Comparison of ENCODE assay signal across 8 cellular contexts in genomic region chr17:81636505-81637288, GRCh38. TPM values are rescaled to one million over a fixed set of nuclear protein-coding genes. Genes with fewer than 3 reads are reported as not detected.
DNase-seq lines count a peak whose midpoint lies in the region; ATAC-seq and TF ChIP-seq lines count a peak whose summit lies in the region.

Gene NPLOC4, minus strand, starts transcription at chr17:81637112. Its CDS starts 182 bp downstream, at chr17:81636930.
Gene TSPAN10, plus strand, starts transcription at chr17:81637196. Its CDS starts 5,217 bp downstream, at chr17:81642413.

- no peak for TF ChIP-seq CTCF in GM12875 (IDR thresholded peaks at IDR 0.05; ENCODE audit: borderline replicate concordance, insufficient read depth, low read depth, low read length)
- TF ChIP-seq CTCF in ascending aorta (IDR thresholded peaks at IDR 0.05) = peak in 1 of 3 experiments; percentile 7

- H3K4me3 Mint-ChIP-seq in T-helper 2 cell treated with Interferon-gamma antibody and Interleukin-4, amounts not matched to agents 5 μg/mL and 100 μg/mL, for 36 hours = peak within 1 kb of the TSS; percentile 99

- H3K36me3 ChIP-seq in ascending aorta = no peaks in the 10 kb centered on the region
- H3K36me3 ChIP-seq in aorta (ENCODE audit: control insufficient read depth in 1 of 2, insufficient read depth in 2 of 2, low read length in 1 of 2) = no peaks in the 10 kb centered on the region

- H3K4me3 ChIP-seq in GM12875 (ENCODE audit: low read depth, low read length) (peak within 1 kb of the TSS; percentile 89), ascending aorta (peak within 1 kb of the TSS; percentile 80 to 89), aorta (ENCODE audit: low read length in 2 of 2) (peak within 1 kb of the TSS; percentile 51 to 99)

- intact Hi-C loops in ascending aorta (cut with DNase I) (loop anchor here (1.0 to 5.0 kb wide), 2 partner anchors 30 to 66 kb away; partner anchors contain the start of genes CCDC137, MRPL12 and OXLD1), aorta (cut with DNase I) (loop anchor here in 1 of 2 donors (1.0 kb wide), 1 partner anchor 30 kb away; the partner anchor contains the start of genes CCDC137 and OXLD1)

- H3K27me3 Mint-ChIP-seq in T-helper 2 cell treated with Interferon-gamma antibody and Interleukin-4, amounts not matched to agents 5 μg/mL and 100 μg/mL, for 36 hours (ENCODE audit: low read depth) = no peaks in the 10 kb centered on the region

- H3K4me1 ChIP-seq in ascending aorta = peaks cover 9 to 17% of the 10 kb centered on the region in 2 donors
- H3K4me1 ChIP-seq in aorta (ENCODE audit: control insufficient read depth in 1 of 2, insufficient read depth in 2 of 2, low read length in 2 of 2) = peaks cover 0 to 2% of the 10 kb centered on the region in 2 donors

- H3K27ac ChIP-seq in ascending aorta (peak within 1 kb of the TSS; percentile 78 to 85), aorta (ENCODE audit: low read depth in 1 of 2, low read length in 2 of 2) (peak within 1 kb of the TSS; percentile 61 to 74)

- H3K36me3 Mint-ChIP-seq in T-helper 2 cell treated with Interferon-gamma antibody and Interleukin-4, amounts not matched to agents 5 μg/mL and 100 μg/mL, for 36 hours (ENCODE audit: low read depth) = peaks cover 7% of the 10 kb centered on the region

- WGBS in aorta, 2 donors = 0% methylated on average over 53 to 77 of the region's 77 CpGs

- H3K27me3 ChIP-seq in ascending aorta = no peaks in the 10 kb centered on the region
- H3K27me3 ChIP-seq in aorta (ENCODE audit: control insufficient read depth in 1 of 2, insufficient read depth in 2 of 2, low read length in 1 of 2) = no peaks in the 10 kb centered on the region

- peak; percentile 66 for DNase-seq in NCI-H1694 (lab: John Stamatoyannopoulos, UW)
- peak; percentile 87 for DNase-seq in T-helper 2 cell treated with Interferon-gamma antibody and Interleukin-4, amounts not matched to agents 5 μg/mL and 100 μg/mL, for 36 hours (ENCODE audit: low spot score)
- DNase-seq in ascending aorta (ENCODE audit: low spot score in 2 of 2) = peak; percentile 14 to 90
- peak; percentile 97 for DNase-seq in hepatic stellate cell (ENCODE audit: low spot score)
- peak; percentile 34 for DNase-seq in renal cortical epithelial cell (ENCODE audit: low read depth)
- peak; percentile 91 to 94 for DNase-seq in aorta

- peaks cover 11% of the 10 kb centered on the region for H3K4me1 Mint-ChIP-seq in T-helper 2 cell treated with Interferon-gamma antibody and Interleukin-4, amounts not matched to agents 5 μg/mL and 100 μg/mL, for 36 hours (ENCODE audit: low read depth)

- H3K9me3 Mint-ChIP-seq in T-helper 2 cell treated with Interferon-gamma antibody and Interleukin-4, amounts not matched to agents 5 μg/mL and 100 μg/mL, for 36 hours = no peaks in the 10 kb centered on the region

- H3K9me3 ChIP-seq in ascending aorta (no peaks in the 10 kb centered on the region), aorta (ENCODE audit: control insufficient read depth, low read length) (no peaks in the 10 kb centered on the region)

- ATAC-seq in HG02759 (IDR thresholded peaks at IDR 0.05; ENCODE audit: unreplicated experiment) (peak; percentile 83), aorta (ENCODE audit: low FRiP score) (peak; percentile 96)

- H3K27ac Mint-ChIP-seq in T-helper 2 cell treated with Interferon-gamma antibody and Interleukin-4, amounts not matched to agents 5 μg/mL and 100 μg/mL, for 36 hours = peak within 1 kb of the TSS; percentile 92

RNA-seq across cellular contexts. Expression of gene NPLOC4, which starts in this region (rescaled TPM):
- total RNA-seq in ascending aorta = 128 TPM
- total RNA-seq in renal cortical epithelial cell = 72.9 and 84.6 TPM in 2 replicates
- total RNA-seq in aorta = 10 to 100 TPM; 74.4 to 94.3 TPM
- 10 to 100 TPM; 26.7 to 66.8 TPM for polyA plus RNA-seq in aorta

RNA-seq across cellular contexts. Expression of gene TSPAN10, which starts in this region (rescaled TPM):
- not detected for total RNA-seq in ascending aorta
- 0.87 and 2.3 TPM in 2 replicates for total RNA-seq in renal cortical epithelial cell
- under 1 TPM; 0.29 to 0.66 TPM for total RNA-seq in aorta
- under 1 TPM; 0.25 to 0.28 TPM for polyA plus RNA-seq in aorta

Comparison
In these comparisons a context has a peak if more than half of its experiments do, and no peak if none do; other contexts are left out.
1. Peak in every context shown above with its lines: DNase-seq, ATAC-seq, H3K4me3 ChIP-seq and H3K27ac ChIP-seq.
2. DNase-seq: peak in every context shown above with its lines; median percentile 97 in hepatic stellate cell; 92 in aorta; 87 in T-helper 2 cell treated with Interferon-gamma antibody and Interleukin-4, amounts not matched to agents 5 μg/mL and 100 μg/mL, for 36 hours; 66 in NCI-H1694; 52 in ascending aorta; 34 in renal cortical epithelial cell.